Comparison of ENCODE assay signal across 21 cellular contexts in genomic region chr3:170598091-170598502, GRCh38. TPM values are rescaled to one million over a fixed set of nuclear protein-coding genes. Genes with fewer than 3 reads are reported as not detected.
DNase-seq lines count a peak whose midpoint lies in the region; ATAC-seq and FAIRE-seq lines count a peak whose summit lies in the region.
"Had no signal": no experiment of that assay in that cellular context is flagged by ENCODE, and none has a peak within 500 bp of the region (broad histone marks: within the 10 kb centered on the region; RNA-seq: fewer than 3 reads in every experiment).

No MANE protein-coding gene starts in this region.

- FAIRE-seq in small intestine (lab: Jason Lieb, UNC) = no peak
- FAIRE-seq: GM12892 had no signal

- H3K4me3 ChIP-seq in right cardiac atrium (ENCODE audit: low read length) (no peak overlapping the region), small intestine (ENCODE audit: low read depth in 1 of 2, low read length in 2 of 2) (no peak overlapping the region)
- H3K4me3 ChIP-seq: adrenal gland, lower lobe of right lung, transverse colon had no signal

- no peaks in the 10 kb centered on the region for H3K9me3 ChIP-seq in right cardiac atrium (ENCODE audit: control insufficient read depth, low read length)
- H3K9me3 ChIP-seq in small intestine (ENCODE audit: control insufficient read depth, low read depth) = no peaks in the 10 kb centered on the region
- H3K9me3 ChIP-seq: adrenal gland, lower lobe of right lung, transverse colon had no signal

- no peaks in the 10 kb centered on the region for H3K36me3 ChIP-seq in small intestine (ENCODE audit: control insufficient read depth in 2 of 2, insufficient read depth in 2 of 2, low read length in 2 of 2)
- H3K36me3 ChIP-seq: adrenal gland, lower lobe of right lung, transverse colon had no signal

- ATAC-seq in right cardiac atrium (peak; percentile 54 to 71), HG02588 (IDR thresholded peaks at IDR 0.05; ENCODE audit: unreplicated experiment) (no peak), HG02678 (IDR thresholded peaks at IDR 0.05; ENCODE audit: unreplicated experiment) (no peak)
- ATAC-seq: activated T-helper 17 cell treated with anti-CD3 and anti-CD28 coated beads, Interleukin-2, amount 50 U/mL, for 72 hours; lower lobe of right lung; natural killer cell had no signal

- H3K27me3 ChIP-seq in right cardiac atrium (ENCODE audit: control insufficient read depth, insufficient read depth) (no peaks in the 10 kb centered on the region), small intestine (ENCODE audit: control insufficient read depth in 2 of 2, insufficient read depth in 2 of 2, low read length in 2 of 2) (no peaks in the 10 kb centered on the region)
- H3K27me3 ChIP-seq: adrenal gland, transverse colon had no signal

- H3K27ac ChIP-seq in right cardiac atrium (ENCODE audit: low read length) (peak overlapping the region; percentile 27), small intestine (ENCODE audit: low read depth in 1 of 2, low read length in 1 of 2) (no peak overlapping the region)
- H3K27ac ChIP-seq: adrenal gland, lower lobe of right lung, transverse colon had no signal

- DNase-seq in NCI-H1694 treated with DMSO at 0.1 percent for 48 hours (lab: John Stamatoyannopoulos, UW) (peak; percentile 94), SW480 (ENCODE audit: low spot score) (peak; percentile 92), right cardiac atrium (no peak), small intestine (peak; percentile 87), hepatic stellate cell (ENCODE audit: low spot score) (no peak)
- DNase-seq: activated CD4-positive, CD25-positive, alpha-beta regulatory T cell; adrenal gland; central memory CD4-positive, alpha-beta T cell; KG1; lower lobe of right lung; natural killer cell; NCI-H1105 treated with DMSO at 0.1 percent for 48 hours; posterior cingulate gyrus; SHP77; transverse colon had no signal

- no peaks in the 10 kb centered on the region for H3K4me1 ChIP-seq in right cardiac atrium (ENCODE audit: control insufficient read depth, insufficient read depth, low read length)
- H3K4me1 ChIP-seq in small intestine (ENCODE audit: control insufficient read depth in 2 of 2, insufficient read depth in 1 of 2, low read depth in 1 of 2, low read length in 1 of 2) = no peaks in the 10 kb centered on the region
- H3K4me1 ChIP-seq: adrenal gland, lower lobe of right lung had no signal

- intact Hi-C loops in right cardiac atrium (cut with DNase I) = no loop called here

RNA-seq across cellular contexts. Expression of gene SLC7A14, which starts 12.2 kb away (rescaled TPM):
- total RNA-seq in right cardiac atrium = under 1 TPM in 1 of 4 donors, not detected in 3; 0.06 TPM
- polyA plus RNA-seq in right cardiac atrium (0.05 TPM), small intestine (1 to 10 TPM in 1 of 3 donors, not detected in 2; 1.6 TPM)
- total RNA-seq: activated T-helper 17 cell treated with anti-CD3 and anti-CD28 coated beads, Interleukin-2, amount 50 U/mL, for 72 hours; natural killer cell; NCI-H460; T-helper 2 cell treated with Interferon-gamma antibody and Interleukin-4, amounts not matched to agents 100 ng/mL and 5 ng/mL, for 36 hours had no signal

Comparison
In these comparisons a context has a peak if more than half of its experiments do, and no peak if none do; other contexts are left out.
1. DNase-seq: peak in NCI-H1694 treated with DMSO at 0.1 percent for 48 hours (single experiment), SW480 (single experiment) and small intestine (single experiment); none in right cardiac atrium (0 of 3) and hepatic stellate cell (single experiment).
2. ATAC-seq: peak in right cardiac atrium (2 of 2); none in HG02588 (single experiment) and HG02678 (single experiment).